ENCODE assay signal across 28 cellular contexts in the genomic region with DNA sequence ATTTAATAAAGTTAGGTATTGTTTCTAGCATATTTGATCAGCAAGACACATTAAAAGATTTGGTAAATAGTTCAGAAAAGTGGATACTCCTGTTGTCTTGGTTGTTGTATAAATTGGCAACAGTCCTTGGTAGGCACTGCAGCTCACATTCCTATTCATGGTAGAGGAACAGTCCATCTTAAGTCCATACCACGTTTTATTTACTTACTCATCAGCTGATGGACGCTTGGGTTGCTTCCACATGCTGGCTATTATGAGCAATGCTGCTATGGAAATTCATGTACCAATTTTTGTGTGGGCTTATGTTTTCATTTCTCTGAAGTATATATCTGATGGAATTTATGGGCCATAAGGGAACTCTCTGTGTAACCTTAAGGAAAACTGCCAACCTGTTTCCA. TPM values are rescaled to one million over a fixed set of nuclear protein-coding genes. Genes with fewer than 3 reads are reported as not detected.
"Had no signal": no experiment of that assay in that cellular context is flagged by ENCODE, and none has a peak within 500 bp of the region (broad histone marks: within the 10 kb centered on the region; RNA-seq: fewer than 3 reads in every experiment).

No MANE protein-coding gene starts in this region.

- H3K4me3 ChIP-seq: colonic mucosa, dorsolateral prefrontal cortex, esophagus muscularis mucosa, gastrocnemius medialis, skin epidermis had no signal

- H3K27ac ChIP-seq: colonic mucosa, dorsolateral prefrontal cortex, esophagus muscularis mucosa, gastrocnemius medialis, WERI-Rb-1 had no signal

- H3K4me1 Mint-ChIP-seq: naive thymus-derived CD8-positive, alpha-beta T cell; stimulated activated naive CD8-positive, alpha-beta T cell treated with anti-CD3 and anti-CD28 coated beads, Interleukin-15, amount 100 ng/mL, for 72 hours had no signal

- H3K4me1 ChIP-seq: colonic mucosa, esophagus muscularis mucosa, gastrocnemius medialis had no signal

- H3K4me3 Mint-ChIP-seq: activated naive CD8-positive, alpha-beta T cell; effector memory CD8-positive, alpha-beta T cell; naive thymus-derived CD8-positive, alpha-beta T cell; stimulated activated naive CD8-positive, alpha-beta T cell treated with anti-CD3 and anti-CD28 coated beads, Interleukin-15, amount 100 ng/mL, for 72 hours; type B pancreatic cell had no signal

- H3K36me3 Mint-ChIP-seq: activated naive CD8-positive, alpha-beta T cell; type B pancreatic cell had no signal

- ATAC-seq: effector memory CD8-positive, alpha-beta T cell; gastrocnemius medialis; naive thymus-derived CD8-positive, alpha-beta T cell; stimulated activated naive CD8-positive, alpha-beta T cell treated with anti-CD3 and anti-CD28 coated beads, Interleukin-15, amount 100 ng/mL, for 72 hours had no signal

- H3K36me3 ChIP-seq: colonic mucosa, esophagus muscularis mucosa, gastrocnemius medialis, WERI-Rb-1 had no signal

- H3K9ac ChIP-seq: SK-N-SH had no signal

- H3K4me2 ChIP-seq: SK-N-SH had no signal

- H3K9me3 Mint-ChIP-seq: effector memory CD8-positive, alpha-beta T cell; stimulated activated naive CD8-positive, alpha-beta T cell treated with anti-CD3 and anti-CD28 coated beads, Interleukin-15, amount 100 ng/mL, for 72 hours; type B pancreatic cell had no signal

- H3K27me3 ChIP-seq: colonic mucosa had no signal

- DNase-seq: activated CD4-positive, alpha-beta T cell treated with anti-CD3 and anti-CD28 coated beads, Interleukin-2, amount 50 U/mL, for 1 hour; activated CD4-positive, CD25-positive, alpha-beta regulatory T cell treated with anti-CD3 and anti-CD28 coated beads, Interleukin-2, amount 50 U/mL, for 72 hours; activated naive CD4-positive, alpha-beta T cell; activated T-cell treated with anti-CD3 and anti-CD28 coated beads, Interleukin-2, amount 50 U/mL, for 1 hour; colonic mucosa; effector memory CD8-positive, alpha-beta T cell; gastrocnemius medialis; hippocampal formation; SK-N-SH; stimulated activated CD4-positive, alpha-beta T cell treated with anti-CD3 and anti-CD28 coated beads, Interleukin-1b, Interleukin-23, amount 100 ng/mL, for 48 hours; stimulated activated naive CD8-positive, alpha-beta T cell treated with anti-CD3 and anti-CD28 coated beads, Interleukin-15, amount 100 ng/mL, for 72 hours; T-helper 2 cell; WERI-Rb-1 had no signal

- H3K9me3 ChIP-seq: colonic mucosa, esophagus muscularis mucosa, gastrocnemius medialis, SK-N-SH had no signal

- H3K27ac Mint-ChIP-seq: activated naive CD8-positive, alpha-beta T cell; effector memory CD8-positive, alpha-beta T cell; naive thymus-derived CD8-positive, alpha-beta T cell; progenitor cell of endocrine pancreas; stimulated activated naive CD8-positive, alpha-beta T cell treated with anti-CD3 and anti-CD28 coated beads, Interleukin-15, amount 100 ng/mL, for 72 hours; type B pancreatic cell had no signal

RNA-seq across cellular contexts. Expression of a gene that starts 43.3 kb away (rescaled TPM):
- total RNA-seq: astrocyte; colonic mucosa; dorsolateral prefrontal cortex; endothelial cell of umbilical vein; esophagus muscularis mucosa; gastrocnemius medialis; liver; mesenteric fat pad; mucosa of gallbladder; naive thymus-derived CD8-positive, alpha-beta T cell; osteocyte; progenitor cell of endocrine pancreas; right cardiac atrium; temporal lobe had no signal
- polyA plus RNA-seq: endothelial cell of umbilical vein; liver; naive thymus-derived CD8-positive, alpha-beta T cell; right cardiac atrium; SK-N-SH had no signal
